ENCODE assay signal across 8 cellular contexts in the genomic region with DNA sequence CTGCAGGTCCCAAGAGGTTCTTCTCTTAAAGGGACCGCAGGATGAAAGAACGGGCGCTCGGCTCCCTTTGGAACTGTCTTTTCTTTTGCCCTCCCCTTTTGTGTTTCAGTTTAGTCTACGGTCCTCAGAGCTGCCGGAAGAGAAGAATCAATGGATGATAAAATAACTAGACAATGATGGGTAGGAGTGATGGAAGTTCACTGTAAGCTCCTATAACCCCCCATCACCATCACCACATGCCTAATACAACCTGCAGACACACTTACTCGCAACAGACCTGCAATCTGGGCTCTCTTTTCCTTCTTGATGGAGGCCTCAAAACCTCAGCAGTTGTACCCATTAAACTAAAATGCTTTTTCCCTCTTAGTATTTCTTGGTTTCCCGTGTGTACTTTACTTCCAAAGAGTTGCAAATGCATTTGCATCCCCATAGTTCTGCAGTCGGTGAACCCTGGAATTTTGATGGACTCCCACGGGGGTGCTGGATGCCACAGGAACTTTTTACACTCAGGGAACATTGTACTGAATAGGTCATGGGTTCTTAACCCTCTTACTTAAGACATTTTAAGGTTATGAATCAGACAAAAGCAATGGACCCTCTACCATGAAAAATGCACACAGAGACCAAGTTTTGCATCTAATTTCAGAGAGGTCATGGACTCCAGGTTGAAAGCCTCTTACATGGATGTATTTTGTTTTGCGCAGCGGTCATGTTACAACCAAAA. TPM values are rescaled to one million over a fixed set of nuclear protein-coding genes. Genes with fewer than 3 reads are reported as not detected.
DNase-seq lines count a peak whose midpoint lies in the region; ATAC-seq, FAIRE-seq and TF ChIP-seq lines count a peak whose summit lies in the region.

No MANE protein-coding gene starts in this region.

- no peaks in the 10 kb centered on the region for H3K9me3 Mint-ChIP-seq in activated T-cell treated with anti-CD3 and anti-CD28 coated beads, Interleukin-2, amount 50 U/mL, for 24 hours

- no peak for FAIRE-seq in D721Med (lab: Jason Lieb, UNC)

- H3K36me3 ChIP-seq in thoracic aorta = peaks cover 11% of the 10 kb centered on the region

- H3K9me3 ChIP-seq in iPS-18c (ENCODE audit: control insufficient read depth, insufficient read depth, low read length) (peaks cover 2% of the 10 kb centered on the region), thoracic aorta (no peaks in the 10 kb centered on the region)

- peak overlapping the region; percentile 96 for H3K4me3 Mint-ChIP-seq in activated T-cell treated with anti-CD3 and anti-CD28 coated beads, Interleukin-2, amount 50 U/mL, for 24 hours

- TF ChIP-seq CTCF in WI38 (IDR thresholded peaks at IDR 0.05; ENCODE audit: low read depth, low read length) (no peak), thoracic aorta (IDR thresholded peaks at IDR 0.05) (no peak), D721Med (IDR thresholded peaks at IDR 0.05; ENCODE audit: insufficient read depth, missing control alignments) (no peak)

- H3K27me3 Mint-ChIP-seq in activated T-cell treated with anti-CD3 and anti-CD28 coated beads, Interleukin-2, amount 50 U/mL, for 24 hours = no peaks in the 10 kb centered on the region

- DNase-seq in activated T-cell treated with anti-CD3 and anti-CD28 coated beads, Interleukin-2, amount 50 U/mL, for 24 hours = no peak
- no peak for DNase-seq in activated T-cell treated with anti-CD3 and anti-CD28 coated beads, Interleukin-2, amount 50 U/mL, for 1 hour
- DNase-seq in thoracic aorta (ENCODE audit: low spot score) (no peak), Kasumi-1 (lab: John Stamatoyannopoulos, UW) (no peak), D721Med (ENCODE audit: insufficient read length, low spot score) (no peak), 8988T (no peak)

- no peak for ATAC-seq in thoracic aorta (ENCODE audit: insufficient number of reproducible peaks, low FRiP score, low read depth)

- peaks cover 0 to 15% of the 10 kb centered on the region in 2 donors for H3K4me1 ChIP-seq in thoracic aorta (ENCODE audit: control insufficient read depth in 1 of 2, low read depth in 2 of 2)

- H3K4me3 ChIP-seq in WI38 (ENCODE audit: low read depth, low read length) (peak overlapping the region; percentile 83), iPS-18c (ENCODE audit: insufficient read depth, low read depth, low read length) (peak overlapping the region; percentile 31; the same call in 1 of the 2 replicates), thoracic aorta (peak overlapping the region; percentile 84)

- H3K27ac Mint-ChIP-seq in activated T-cell treated with anti-CD3 and anti-CD28 coated beads, Interleukin-2, amount 50 U/mL, for 24 hours = peak overlapping the region; percentile 99

- H3K27me3 ChIP-seq in thoracic aorta (replicated peaks; ENCODE audit: insufficient read depth) = no peaks in the 10 kb centered on the region

- peaks cover 39% of the 10 kb centered on the region for H3K36me3 Mint-ChIP-seq in activated T-cell treated with anti-CD3 and anti-CD28 coated beads, Interleukin-2, amount 50 U/mL, for 24 hours (ENCODE audit: low read depth)

- H3K27ac ChIP-seq in thoracic aorta = peak overlapping the region in 1 of 2 donors; percentile 86

- H3K4me1 Mint-ChIP-seq in activated T-cell treated with anti-CD3 and anti-CD28 coated beads, Interleukin-2, amount 50 U/mL, for 24 hours (ENCODE audit: low read depth) = peaks cover 35% of the 10 kb centered on the region

RNA-seq across cellular contexts. Expression of a gene that starts 0.6 kb away (rescaled TPM):
- 10 to 100 TPM; 49.3 to 51.7 TPM for total RNA-seq in thoracic aorta

RNA-seq across cellular contexts. Expression of a gene that starts 20.5 kb away (rescaled TPM):
- 10 to 100 TPM; 60.1 to 63.1 TPM for total RNA-seq in thoracic aorta

RNA-seq across cellular contexts. Expression of a gene that starts 24.8 kb away (rescaled TPM):
- 10 to 100 TPM; 41.8 to 67.6 TPM for total RNA-seq in thoracic aorta

RNA-seq across cellular contexts. Expression of a gene that starts 51.7 kb away (rescaled TPM):
- total RNA-seq in thoracic aorta = 100 to 1,000 TPM; 168 to 209 TPM

Comparison
In these comparisons a context has a peak if more than half of its experiments do, and no peak if none do; other contexts are left out.
1. H3K4me3 ChIP-seq: peak in every context shown above with its lines; median percentile 84 in thoracic aorta; 83 in WI38; 31 in iPS-18c.